9 cellular contexts compared by ENCODE assay signal in the genomic region with DNA sequence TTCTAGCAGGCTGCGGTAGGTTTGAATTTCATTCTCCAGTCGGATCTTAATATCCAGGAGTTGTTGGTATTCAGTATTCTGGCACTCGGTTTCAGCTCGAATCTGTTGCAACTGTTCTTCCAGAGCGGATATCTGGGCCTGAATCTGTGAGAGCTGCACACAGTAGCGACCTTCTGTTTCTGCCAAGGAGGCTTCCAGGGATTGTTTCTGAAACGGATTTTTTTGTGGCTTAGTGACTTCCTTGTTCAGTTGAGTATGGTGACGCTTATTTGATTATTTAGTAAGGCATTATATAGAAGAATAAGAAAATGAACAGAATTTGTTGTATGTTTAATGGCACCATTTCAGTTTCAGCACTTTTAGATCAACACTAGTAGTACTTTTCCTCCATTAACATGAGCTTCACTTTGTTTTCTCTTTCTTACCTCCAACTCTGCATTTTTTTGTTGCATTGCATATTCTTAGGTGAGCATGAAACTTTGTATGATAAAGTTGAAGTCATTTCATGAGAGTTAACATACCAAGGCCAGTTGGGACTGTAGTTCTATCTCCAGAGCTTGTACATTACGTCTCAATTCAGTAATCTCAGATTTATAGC. TPM values are rescaled to one million over a fixed set of nuclear protein-coding genes. Genes with fewer than 3 reads are reported as not detected.
DNase-seq lines count a peak whose midpoint lies in the region; ATAC-seq, FAIRE-seq and TF ChIP-seq lines count a peak whose summit lies in the region.
"Had no signal": no experiment of that assay in that cellular context is flagged by ENCODE, and none has a peak within 500 bp of the region (broad histone marks: within the 10 kb centered on the region; RNA-seq: fewer than 3 reads in every experiment).

No MANE protein-coding gene starts in this region.

- peak overlapping the region; percentile 75 for H3K4me3 ChIP-seq in fibroblast of the aortic adventitia (ENCODE audit: low read depth, low read length)
- peak overlapping the region; percentile 33 to 75 (median 72) for H3K4me3 ChIP-seq in pancreas

- no peak for FAIRE-seq in pancreas (lab: Jason Lieb, UNC)
- no peak for FAIRE-seq in RCC 7860 (lab: Jason Lieb, UNC)
- FAIRE-seq: colon had no signal

- intact Hi-C loops in pancreas (cut with DNase I): no loop called here

- peak in 2 of 4 donors; percentile 32 to 59 for ATAC-seq in pancreas
- no peak for ATAC-seq in HG02759 (IDR thresholded peaks at IDR 0.05; ENCODE audit: unreplicated experiment)

- 36 to 37% methylated on average over 9 of the region's 9 CpGs for WGBS in pancreas, 2 donors

- H3K9me3 ChIP-seq in pancreas: no peaks in the 10 kb centered on the region

- no peak for TF ChIP-seq CTCF in VCaP (conservative IDR thresholded peaks at IDR 0.05)
- no peak for TF ChIP-seq CTCF in fibroblast of the aortic adventitia (IDR thresholded peaks at IDR 0.05; ENCODE audit: insufficient read depth, low read length)
- no peak for TF ChIP-seq CTCF in pancreas (IDR thresholded peaks at IDR 0.05)

- H3K27me3 ChIP-seq in pancreas: no peaks in the 10 kb centered on the region

- no peaks in the 10 kb centered on the region for H3K36me3 ChIP-seq in pancreas

- H3K27ac ChIP-seq in VCaP (peak overlapping the region; percentile 79), pancreas (peak overlapping the region; percentile 40 to 91 (median 86))

- DNase-seq in DMS79 treated with DMSO at 0.1 percent for 48 hours (lab: John Stamatoyannopoulos, UW): peak; percentile 17
- no peak for DNase-seq in DMS79 (lab: John Stamatoyannopoulos, UW)
- DNase-seq in fibroblast of the aortic adventitia (ENCODE audit: low read depth): peak; percentile 37
- DNase-seq in pancreas: no peak
- no peak for DNase-seq in RCC 7860 (ENCODE audit: low spot score)
- no peak for DNase-seq in inferior parietal cortex (ENCODE audit: extremely low spot score)

- peaks cover 0 to 18% (median 8%) of the 10 kb centered on the region in 3 donors for H3K4me1 ChIP-seq in pancreas

RNA-seq across cellular contexts. Expression of a gene that starts 2.8 kb away (rescaled TPM):
- total RNA-seq in fibroblast of the aortic adventitia (ENCODE audit: low replicate concordance) (12.2 TPM in 1 of 2 replicates, not detected in the other), pancreas (10 to 100 TPM; 13.9 to 25.5 (median 19.6) TPM)
- 10 to 100 TPM; 29.2 to 31.0 TPM for polyA plus RNA-seq in pancreas

RNA-seq across cellular contexts. Expression of a gene that starts 19.9 kb away (rescaled TPM):
- not detected in 2 replicates for total RNA-seq in fibroblast of the aortic adventitia (ENCODE audit: low replicate concordance)
- not detected for total RNA-seq in pancreas
- polyA plus RNA-seq in pancreas: not detected

RNA-seq across cellular contexts. Expression of a gene that starts 37.3 kb away (rescaled TPM):
- total RNA-seq in fibroblast of the aortic adventitia (ENCODE audit: low replicate concordance): not detected in 2 replicates
- total RNA-seq in pancreas: not detected
- not detected for polyA plus RNA-seq in pancreas

RNA-seq across cellular contexts. Expression of a gene that starts 47.4 kb away (rescaled TPM):
- not detected in 2 replicates for total RNA-seq in fibroblast of the aortic adventitia (ENCODE audit: low replicate concordance)
- total RNA-seq in pancreas: not detected
- not detected for polyA plus RNA-seq in pancreas

RNA-seq across cellular contexts. Expression of a gene that starts 47.6 kb away (rescaled TPM):
- total RNA-seq in fibroblast of the aortic adventitia (ENCODE audit: low replicate concordance) (not detected in 2 replicates), pancreas (not detected)
- not detected for polyA plus RNA-seq in pancreas

Comparison
In these comparisons a context has a peak if more than half of its experiments do, and no peak if none do; other contexts are left out.
1. DNase-seq: peak in DMS79 treated with DMSO at 0.1 percent for 48 hours (single experiment) and fibroblast of the aortic adventitia (single experiment); none in DMS79 (single experiment), pancreas (0 of 6), RCC 7860 (single experiment) and inferior parietal cortex (single experiment).